In the genomic region with DNA sequence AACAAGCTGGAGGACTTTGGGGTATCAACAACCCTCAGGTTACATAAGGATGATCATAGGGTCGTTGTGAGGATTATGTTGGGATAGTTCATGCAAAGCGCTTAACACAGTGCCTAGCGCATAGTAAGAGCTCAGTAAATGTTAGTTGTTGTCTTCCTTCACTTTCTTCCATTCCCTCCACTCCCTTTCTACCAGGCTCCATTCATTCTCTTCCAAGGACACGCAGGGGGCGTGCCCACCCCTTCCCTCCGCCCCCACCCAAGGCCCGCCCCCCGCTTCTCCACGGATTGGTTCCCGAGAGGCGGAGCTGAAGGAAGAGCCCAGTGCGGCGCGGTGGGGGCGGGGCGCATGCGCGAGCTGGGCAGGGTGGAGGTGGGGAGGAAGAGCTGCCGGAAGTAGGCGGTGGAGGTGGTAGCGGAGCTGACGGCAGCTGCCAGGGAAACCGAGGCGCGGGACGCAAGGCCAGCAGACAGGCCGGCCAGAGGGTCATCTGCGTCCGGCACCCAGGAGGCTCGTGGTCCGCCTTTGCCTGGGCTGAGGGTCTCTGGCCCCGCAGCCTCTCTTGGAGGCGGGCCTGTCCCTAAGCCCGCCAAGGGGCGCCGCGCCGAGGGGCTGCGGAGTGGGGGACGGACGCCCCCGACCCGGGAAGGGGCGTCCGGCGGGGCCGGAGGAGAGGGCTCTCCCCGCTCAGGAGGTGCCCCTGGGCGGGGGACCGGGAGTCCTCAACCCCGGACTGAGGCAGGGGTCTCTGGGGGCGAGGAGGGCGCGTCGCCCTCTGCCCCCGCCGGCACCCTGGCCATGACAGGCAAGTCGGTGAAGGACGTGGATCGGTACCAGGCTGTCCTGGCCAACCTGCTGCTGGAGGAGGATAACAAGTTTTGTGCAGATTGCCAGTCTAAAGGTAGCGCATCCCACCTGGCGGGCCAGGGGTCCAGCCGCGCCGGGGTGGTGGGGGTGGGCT, we compare ENCODE assay signal across 9 cellular contexts.
DNase-seq lines count a peak whose midpoint lies in the region; ATAC-seq, FAIRE-seq and TF ChIP-seq lines count a peak whose summit lies in the region.
"Had no signal": no experiment of that assay in that cellular context is flagged by ENCODE, and none has a peak within 500 bp of the region (broad histone marks: within the 10 kb centered on the region; RNA-seq: fewer than 3 reads in every experiment).

TSS of gene SMAP2 (plus strand) at position 405 of the 961 bp plus-strand sequence. CDS start at position 799, 394 bp downstream.

- TF ChIP-seq CTCF in choroid plexus epithelial cell (conservative IDR thresholded peaks at IDR 0.05; ENCODE audit: low read depth, low read length), result no peak

- ATAC-seq in HG03442 (IDR thresholded peaks at IDR 0.05; ENCODE audit: unreplicated experiment), result peak; percentile 84

- peak within 1 kb of the TSS; percentile 91 for H3K4me3 ChIP-seq in choroid plexus epithelial cell (ENCODE audit: low read depth, low read length)

- peak; percentile 97 for DNase-seq in Ammon's horn (ENCODE audit: low spot score)
- DNase-seq in GM19239 (ENCODE audit: insufficient read length, low spot score), result peak; percentile 84
- DNase-seq in NCI-H524 treated with DMSO at 0.1 percent for 48 hours (lab: John Stamatoyannopoulos, UW), result peak; percentile 47
- DNase-seq in activated CD4-positive, alpha-beta T cell treated with anti-CD3 and anti-CD28 coated beads for 4 hours, result peak; percentile 94
- DNase-seq in choroid plexus epithelial cell (ENCODE audit: low read depth), result peak; percentile 97
- peak; percentile 93 for DNase-seq in kidney glomerular epithelial cell (lab: John Stamatoyannopoulos, UW)
- DNase-seq in stimulated activated CD4-positive, alpha-beta T cell treated with anti-CD3 and anti-CD28 coated beads, Interleukin-1b, Interleukin-23, amount 100 ng/mL, for 1 hour (ENCODE audit: low read depth in 2 of 2), result peak; percentile 88 to 90

- peak; percentile 89 for FAIRE-seq in GM19239 (lab: Jason Lieb, UNC)
- FAIRE-seq: TTC549 had no signal

Comparison
In these comparisons a context has a peak if more than half of its experiments do, and no peak if none do; other contexts are left out.
1. Peak in every context shown above with its lines: DNase-seq, ATAC-seq and H3K4me3 ChIP-seq.
2. DNase-seq: peak in every context shown above with its lines; median percentile 97 in Ammon's horn; 97 in choroid plexus epithelial cell; 94 in activated CD4-positive, alpha-beta T cell treated with anti-CD3 and anti-CD28 coated beads for 4 hours; 93 in kidney glomerular epithelial cell; 89 in stimulated activated CD4-positive, alpha-beta T cell treated with anti-CD3 and anti-CD28 coated beads, Interleukin-1b, Interleukin-23, amount 100 ng/mL, for 1 hour; 84 in GM19239; 47 in NCI-H524 treated with DMSO at 0.1 percent for 48 hours.